ENCODE assay signal across 11 cellular contexts in the genomic region with DNA sequence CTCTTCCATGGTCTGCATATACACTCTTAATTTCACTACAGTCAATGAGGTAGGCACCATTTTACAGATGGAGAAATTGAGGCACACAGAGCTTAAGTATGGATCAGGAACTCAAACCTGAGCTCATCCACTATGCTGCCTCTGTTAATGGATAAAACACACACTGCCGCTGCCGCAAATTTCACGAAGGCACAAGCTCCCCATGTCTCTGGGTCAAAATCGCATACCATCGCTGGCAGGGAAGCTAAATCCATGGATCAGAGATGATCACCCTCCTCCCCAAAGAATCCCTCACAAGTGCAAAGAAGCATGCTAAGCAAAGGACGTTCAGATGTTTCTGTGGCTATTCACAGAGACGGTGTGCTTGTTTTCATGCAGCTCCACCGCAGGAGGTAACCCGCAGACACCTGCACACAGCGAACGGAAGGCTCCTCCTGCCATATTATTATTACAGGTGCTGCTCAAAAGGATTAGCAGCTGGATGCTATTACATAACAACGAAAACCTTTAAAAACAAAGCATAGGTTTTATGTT.
DNase-seq lines count a peak whose midpoint lies in the region; ATAC-seq and TF ChIP-seq lines count a peak whose summit lies in the region.
"Had no signal": no experiment of that assay in that cellular context is flagged by ENCODE, and none has a peak within 500 bp of the region (broad histone marks: within the 10 kb centered on the region; RNA-seq: fewer than 3 reads in every experiment).

No MANE protein-coding gene starts in this region.

- H3K79me2 ChIP-seq in Karpas-422 (ENCODE audit: low read length) (peaks cover 28% of the 10 kb centered on the region), OCI-LY3 (ENCODE audit: low read length) (no peaks in the 10 kb centered on the region)

- H3K27me3 ChIP-seq in Karpas-422 (ENCODE audit: low read length), result no peaks in the 10 kb centered on the region
- no peaks in the 10 kb centered on the region for H3K27me3 ChIP-seq in OCI-LY3 (ENCODE audit: low read depth, low read length)
- H3K27me3 ChIP-seq: transverse colon had no signal

- H2AFZ ChIP-seq in Karpas-422 (ENCODE audit: low read length) (no peak overlapping the region), OCI-LY3 (ENCODE audit: low read depth, low read length) (no peak overlapping the region)

- H3K27ac ChIP-seq in Karpas-422 (ENCODE audit: low read length), result peak overlapping the region; percentile 73
- 0 out of 2 replicates have a peak overlapping the region, but pooled peaks have one; percentile 9 for H3K27ac ChIP-seq in OCI-LY3 (ENCODE audit: low read length)
- H3K27ac ChIP-seq: transverse colon had no signal

- no peak overlapping the region for H3K4me3 ChIP-seq in Karpas-422 (ENCODE audit: low read length)
- no peak overlapping the region for H3K4me3 ChIP-seq in OCI-LY3 (ENCODE audit: low read length)
- H3K4me3 ChIP-seq: transverse colon had no signal

- H3K9me3 ChIP-seq in Karpas-422 (ENCODE audit: low read length) (no peaks in the 10 kb centered on the region), OCI-LY3 (ENCODE audit: insufficient read depth, low read length) (no peaks in the 10 kb centered on the region; the same call in 1 of the 2 replicates)
- H3K9me3 ChIP-seq: transverse colon had no signal

- H3K9ac ChIP-seq in Karpas-422 (ENCODE audit: low read length) (no peak overlapping the region), OCI-LY3 (ENCODE audit: low read length) (no peak overlapping the region)

- ATAC-seq in HG02759 (IDR thresholded peaks at IDR 0.05; ENCODE audit: unreplicated experiment), result no peak
- ATAC-seq: sciatic nerve had no signal

- TF ChIP-seq CTCF in OCI-LY3 (IDR thresholded peaks at IDR 0.05; ENCODE audit: low read depth, low read length), result no peak

- H3K9me2 ChIP-seq in Karpas-422 (replicated peaks; ENCODE audit: insufficient read depth, low read length), result no peaks in the 10 kb centered on the region

- no peaks in the 10 kb centered on the region for H3K36me3 ChIP-seq in Karpas-422 (ENCODE audit: insufficient read depth, low read length)
- H3K36me3 ChIP-seq in OCI-LY3 (replicated peaks; ENCODE audit: low read depth, low read length), result no peaks in the 10 kb centered on the region

- no peaks in the 10 kb centered on the region for H4K20me1 ChIP-seq in Karpas-422 (ENCODE audit: insufficient read depth, low read depth, low read length)
- H4K20me1 ChIP-seq in OCI-LY3 (ENCODE audit: insufficient read depth, low read length), result peaks cover 4% of the 10 kb centered on the region; the same call in 1 of the 2 replicates

- H3K4me2 ChIP-seq in Karpas-422 (ENCODE audit: low read depth, low read length, poor library complexity, severe bottlenecking) (no peak overlapping the region), OCI-LY3 (ENCODE audit: low read length) (no peak overlapping the region)

- H3K4me1 ChIP-seq in Karpas-422 (ENCODE audit: low read length), result peaks cover 20% of the 10 kb centered on the region
- H3K4me1 ChIP-seq in OCI-LY3 (ENCODE audit: low read length), result peaks cover 15% of the 10 kb centered on the region

- DNase-seq in DMS79 (lab: John Stamatoyannopoulos, UW) (peak; percentile 28), Karpas-422 (no peak), iPS DF 4.7 (ENCODE audit: extremely low read depth, low spot score) (peak; percentile 88), NCI-H446 treated with DMSO at 0.1 percent for 48 hours (lab: John Stamatoyannopoulos, UW) (no peak), NCI-H526 (lab: John Stamatoyannopoulos, UW) (no peak), OCI-M1 (lab: John Stamatoyannopoulos, UW) (no peak)
- DNase-seq: activated B cell treated with CpG ODN at 0.5 μM for 24 hours, transverse colon had no signal

Comparison
In these comparisons a context has a peak if more than half of its experiments do, and no peak if none do; other contexts are left out.
1. DNase-seq: peak in DMS79 (single experiment) and iPS DF 4.7 (single experiment); none in Karpas-422 (single experiment), NCI-H446 treated with DMSO at 0.1 percent for 48 hours (single experiment), NCI-H526 (0 of 2) and OCI-M1 (single experiment).